1 cellular context compared by ENCODE assay signal in the genomic region with DNA sequence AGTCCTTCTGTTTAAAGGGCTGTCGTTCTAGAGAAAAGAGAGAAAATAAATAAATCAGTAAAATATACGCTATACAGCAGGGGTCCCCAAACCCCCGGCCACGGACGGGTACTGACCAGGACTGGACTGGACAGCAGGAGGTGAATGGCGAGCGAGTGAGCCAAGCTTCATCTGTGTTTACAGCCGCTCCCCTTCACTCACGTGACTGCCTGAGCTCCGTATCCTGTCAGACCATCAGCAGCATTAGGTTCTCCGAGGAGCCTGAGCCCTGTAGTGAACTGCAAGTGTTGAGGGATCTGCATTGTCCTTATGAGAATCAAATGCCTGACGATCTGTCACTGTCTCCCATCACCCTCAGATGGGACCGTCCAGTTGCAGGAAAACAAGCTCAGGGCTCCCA.
TF ChIP-seq lines count a peak whose summit lies in the region.

No MANE protein-coding gene starts in this region.

TF ChIP-seq in HEK293, 187 proteins besides CTCF, POLR2A, EP300 and RAD21 (continued from another document):
- 0 out of 2 replicates have a peak, but pooled peaks have one; percentile 27 for TF ChIP-seq TRIM28 (IDR thresholded peaks at IDR 0.05; ENCODE audit: borderline replicate concordance, low read length)
- TF ChIP-seq ZNF433 (tag by site-specific recombination; IDR thresholded peaks at IDR 0.05; ENCODE audit: low read depth): no peak
- TF ChIP-seq ZNF132 (tag by site-specific recombination; IDR thresholded peaks at IDR 0.05; ENCODE audit: borderline replicate concordance): no peak
- TF ChIP-seq OSR2 (tag by site-specific recombination; IDR thresholded peaks at IDR 0.05): no peak
- TF ChIP-seq KLF9 (tag by site-specific recombination; IDR thresholded peaks at IDR 0.05; ENCODE audit: low read depth): no peak
- TF ChIP-seq ZNF624 (tag by site-specific recombination; IDR thresholded peaks at IDR 0.05): no peak
- TF ChIP-seq ZSCAN30 (tag by site-specific recombination; IDR thresholded peaks at IDR 0.05): no peak
- no peak for TF ChIP-seq ZNF658 (tag by site-specific recombination; IDR thresholded peaks at IDR 0.05)
- TF ChIP-seq ZNF37A (tag by site-specific recombination; IDR thresholded peaks at IDR 0.05): no peak
- no peak for TF ChIP-seq SALL2 (tag by site-specific recombination; IDR thresholded peaks at IDR 0.05; ENCODE audit: borderline replicate concordance)
- TF ChIP-seq, protein P1, sequence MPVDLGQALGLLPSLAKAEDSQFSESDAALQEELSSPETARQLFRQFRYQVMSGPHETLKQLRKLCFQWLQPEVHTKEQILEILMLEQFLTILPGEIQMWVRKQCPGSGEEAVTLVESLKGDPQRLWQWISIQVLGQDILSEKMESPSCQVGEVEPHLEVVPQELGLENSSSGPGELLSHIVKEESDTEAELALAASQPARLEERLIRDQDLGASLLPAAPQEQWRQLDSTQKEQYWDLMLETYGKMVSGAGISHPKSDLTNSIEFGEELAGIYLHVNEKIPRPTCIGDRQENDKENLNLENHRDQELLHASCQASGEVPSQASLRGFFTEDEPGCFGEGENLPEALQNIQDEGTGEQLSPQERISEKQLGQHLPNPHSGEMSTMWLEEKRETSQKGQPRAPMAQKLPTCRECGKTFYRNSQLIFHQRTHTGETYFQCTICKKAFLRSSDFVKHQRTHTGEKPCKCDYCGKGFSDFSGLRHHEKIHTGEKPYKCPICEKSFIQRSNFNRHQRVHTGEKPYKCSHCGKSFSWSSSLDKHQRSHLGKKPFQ (tag by site-specific recombination; IDR thresholded peaks at IDR 0.05): no peak
- TF ChIP-seq, protein P2, sequence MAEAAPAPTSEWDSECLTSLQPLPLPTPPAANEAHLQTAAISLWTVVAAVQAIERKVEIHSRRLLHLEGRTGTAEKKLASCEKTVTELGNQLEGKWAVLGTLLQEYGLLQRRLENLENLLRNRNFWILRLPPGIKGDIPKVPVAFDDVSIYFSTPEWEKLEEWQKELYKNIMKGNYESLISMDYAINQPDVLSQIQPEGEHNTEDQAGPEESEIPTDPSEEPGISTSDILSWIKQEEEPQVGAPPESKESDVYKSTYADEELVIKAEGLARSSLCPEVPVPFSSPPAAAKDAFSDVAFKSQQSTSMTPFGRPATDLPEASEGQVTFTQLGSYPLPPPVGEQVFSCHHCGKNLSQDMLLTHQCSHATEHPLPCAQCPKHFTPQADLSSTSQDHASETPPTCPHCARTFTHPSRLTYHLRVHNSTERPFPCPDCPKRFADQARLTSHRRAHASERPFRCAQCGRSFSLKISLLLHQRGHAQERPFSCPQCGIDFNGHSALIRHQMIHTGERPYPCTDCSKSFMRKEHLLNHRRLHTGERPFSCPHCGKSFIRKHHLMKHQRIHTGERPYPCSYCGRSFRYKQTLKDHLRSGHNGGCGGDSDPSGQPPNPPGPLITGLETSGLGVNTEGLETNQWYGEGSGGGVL (tag by site-specific recombination; IDR thresholded peaks at IDR 0.05): no peak
- peak; percentile 50; the same call in 1 of the 2 replicates for TF ChIP-seq ZBTB17 (tag by site-specific recombination; IDR thresholded peaks at IDR 0.05)
- TF ChIP-seq ZNF394 (tag by site-specific recombination; IDR thresholded peaks at IDR 0.05; ENCODE audit: borderline replicate concordance): no peak
- TF ChIP-seq MEIS1 (CRISPR knock-in tag; IDR thresholded peaks at IDR 0.05; ENCODE audit: borderline replicate concordance): no peak
- no peak for TF ChIP-seq MZF1 (tag by site-specific recombination; IDR thresholded peaks at IDR 0.05; ENCODE audit: borderline replicate concordance)
